In the genomic region with DNA sequence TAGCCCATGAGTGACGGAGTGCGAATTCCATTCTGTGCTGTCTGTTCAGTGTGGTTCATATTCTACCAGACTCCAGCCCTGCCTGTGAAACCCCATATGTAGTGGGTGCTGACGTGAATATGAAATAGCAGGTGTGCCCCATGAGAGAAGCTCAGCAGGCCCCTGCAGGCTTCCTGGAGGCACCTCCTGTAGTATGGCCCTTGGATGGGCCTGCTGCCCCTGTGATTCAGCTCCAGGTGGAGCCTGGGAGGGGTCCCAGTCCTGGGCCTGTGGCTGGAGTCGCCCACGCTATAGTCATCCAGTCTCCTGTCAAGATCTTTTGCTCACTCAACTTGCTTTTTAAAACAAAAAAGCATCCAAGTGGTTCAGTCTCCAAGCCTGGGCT, we compare ENCODE assay signal across 20 cellular contexts.
DNase-seq lines count a peak whose midpoint lies in the region; ATAC-seq and TF ChIP-seq lines count a peak whose summit lies in the region.
"Had no signal": no experiment of that assay in that cellular context is flagged by ENCODE, and none has a peak within 500 bp of the region (broad histone marks: within the 10 kb centered on the region; RNA-seq: fewer than 3 reads in every experiment).

No MANE protein-coding gene starts in this region.

- H3K4me1 Mint-ChIP-seq in endodermal cell (peaks cover 18% of the 10 kb centered on the region), neural progenitor cell (peaks cover 73% of the 10 kb centered on the region)
- H3K4me1 Mint-ChIP-seq in activated T-cell treated with anti-CD3 and anti-CD28 coated beads, Interleukin-2, amount 50 U/mL, for 24 hours (ENCODE audit: low read depth), result no peaks in the 10 kb centered on the region

- H3K27ac ChIP-seq in RWPE2 (ENCODE audit: poor library complexity, severe bottlenecking) (no peak overlapping the region), endodermal cell (ENCODE audit: low read depth, low read length) (peak overlapping the region; percentile 63), neural progenitor cell (no peak overlapping the region), upper lobe of right lung (no peak overlapping the region), right atrium auricular region (no peak overlapping the region)
- H3K27ac ChIP-seq: C4-2B had no signal

- WGBS in endodermal cell (ENCODE audit: insufficient coverage in 1 of 2, insufficient read length in 1 of 2), 2 experiments, result 88 to 100% methylated on average over 5 of the region's 5 CpGs

- no peaks in the 10 kb centered on the region for H3K27me3 Mint-ChIP-seq in endodermal cell (ENCODE audit: insufficient read depth)
- H3K27me3 Mint-ChIP-seq in neural progenitor cell (ENCODE audit: insufficient read depth, low read depth), result peaks cover 8% of the 10 kb centered on the region
- peaks cover 7% of the 10 kb centered on the region for H3K27me3 Mint-ChIP-seq in activated T-cell treated with anti-CD3 and anti-CD28 coated beads, Interleukin-2, amount 50 U/mL, for 24 hours

- peak; percentile 26 for DNase-seq in RWPE2 (ENCODE audit: low spot score)
- DNase-seq in endodermal cell, result no peak
- no peak for DNase-seq in neural progenitor cell (ENCODE audit: low spot score)
- peak; percentile 19 for DNase-seq in upper lobe of right lung
- no peak for DNase-seq in right atrium auricular region (ENCODE audit: low spot score)
- DNase-seq in activated T-cell treated with anti-CD3 and anti-CD28 coated beads, Interleukin-2, amount 50 U/mL, for 24 hours, result no peak
- DNase-seq: ACHN, AML-193, DMS79 treated with DMSO at 0.1 percent for 48 hours, KG1, NCI-H1694 treated with DMSO at 0.1 percent for 48 hours, NCI-H2227 treated with DMSO at 0.1 percent for 48 hours, NCI-H510A treated with DMSO at 0.1 percent for 48 hours, NCI-H774, OCI-M1, SHP77 treated with DMSO at 0.1 percent for 48 hours, SK-N-SH had no signal

- peaks cover 97% of the 10 kb centered on the region for H4K20me1 ChIP-seq in neural progenitor cell (ENCODE audit: low read depth)

- H3K4me1 ChIP-seq in RWPE2 (ENCODE audit: insufficient read depth, poor library complexity, severe bottlenecking) (peaks cover 5% of the 10 kb centered on the region), endodermal cell (ENCODE audit: control insufficient read depth, insufficient read depth, low read length) (no peaks in the 10 kb centered on the region), neural progenitor cell (peaks cover 52% of the 10 kb centered on the region), upper lobe of right lung (no peaks in the 10 kb centered on the region), right atrium auricular region (peaks cover 0 to 11% of the 10 kb centered on the region in 2 donors)

- no peaks in the 10 kb centered on the region for H3K9me3 Mint-ChIP-seq in endodermal cell
- H3K9me3 Mint-ChIP-seq in neural progenitor cell, result no peaks in the 10 kb centered on the region
- no peaks in the 10 kb centered on the region for H3K9me3 Mint-ChIP-seq in activated T-cell treated with anti-CD3 and anti-CD28 coated beads, Interleukin-2, amount 50 U/mL, for 24 hours

- H3K4me2 ChIP-seq in neural progenitor cell, result peak overlapping the region; percentile 43
- H3K4me2 ChIP-seq: SK-N-SH had no signal

- H3K4me3 Mint-ChIP-seq in endodermal cell, result no peak overlapping the region
- no peak overlapping the region for H3K4me3 Mint-ChIP-seq in neural progenitor cell
- no peak overlapping the region for H3K4me3 Mint-ChIP-seq in activated T-cell treated with anti-CD3 and anti-CD28 coated beads, Interleukin-2, amount 50 U/mL, for 24 hours

- TF ChIP-seq CTCF in RWPE2 (IDR thresholded peaks at IDR 0.05; ENCODE audit: poor library complexity, severe bottlenecking) (no peak), endodermal cell (conservative IDR thresholded peaks at IDR 0.05) (no peak), neural progenitor cell (IDR thresholded peaks at IDR 0.05) (no peak), upper lobe of right lung (IDR thresholded peaks at IDR 0.05) (no peak), right atrium auricular region (IDR thresholded peaks at IDR 0.05) (no peak)

- no peak overlapping the region for H2AFZ ChIP-seq in neural progenitor cell (replicated peaks)

- H3K36me3 Mint-ChIP-seq in endodermal cell (ENCODE audit: low read depth), result no peaks in the 10 kb centered on the region
- peaks cover 5% of the 10 kb centered on the region for H3K36me3 Mint-ChIP-seq in neural progenitor cell
- no peaks in the 10 kb centered on the region for H3K36me3 Mint-ChIP-seq in activated T-cell treated with anti-CD3 and anti-CD28 coated beads, Interleukin-2, amount 50 U/mL, for 24 hours (ENCODE audit: low read depth)

- H3K9ac ChIP-seq in endodermal cell (ENCODE audit: extremely low read depth, low read length, poor library complexity, severe bottlenecking) (no peak overlapping the region), neural progenitor cell (no peak overlapping the region)
- H3K9ac ChIP-seq: SK-N-SH had no signal

- H3K36me3 ChIP-seq in RWPE2 (ENCODE audit: low read depth), result no peaks in the 10 kb centered on the region
- H3K36me3 ChIP-seq in endodermal cell (ENCODE audit: control insufficient read depth, insufficient read depth, low read length), result no peaks in the 10 kb centered on the region
- no peaks in the 10 kb centered on the region for H3K36me3 ChIP-seq in neural progenitor cell
- H3K36me3 ChIP-seq in upper lobe of right lung, result no peaks in the 10 kb centered on the region
- no peaks in the 10 kb centered on the region for H3K36me3 ChIP-seq in right atrium auricular region

- H3K9me3 ChIP-seq in RWPE2 (ENCODE audit: severe bottlenecking), result no peaks in the 10 kb centered on the region
- no peaks in the 10 kb centered on the region for H3K9me3 ChIP-seq in endodermal cell (ENCODE audit: control insufficient read depth, low read length)
- no peaks in the 10 kb centered on the region for H3K9me3 ChIP-seq in neural progenitor cell (ENCODE audit: low read depth)
- H3K9me3 ChIP-seq in upper lobe of right lung, result no peaks in the 10 kb centered on the region
- no peaks in the 10 kb centered on the region for H3K9me3 ChIP-seq in right atrium auricular region
- H3K9me3 ChIP-seq: SK-N-SH had no signal

- ATAC-seq in RWPE2 (ENCODE audit: low read depth), result no peak
- ATAC-seq in upper lobe of right lung, result no peak
- no peak for ATAC-seq in GM21367 (IDR thresholded peaks at IDR 0.05; ENCODE audit: unreplicated experiment)
- ATAC-seq: HepG2 had no signal

- H3K27ac Mint-ChIP-seq in endodermal cell (no peak overlapping the region), neural progenitor cell (no peak overlapping the region)
- no peak overlapping the region for H3K27ac Mint-ChIP-seq in activated T-cell treated with anti-CD3 and anti-CD28 coated beads, Interleukin-2, amount 50 U/mL, for 24 hours

- H3K4me3 ChIP-seq in RWPE2 (ENCODE audit: severe bottlenecking) (no peak overlapping the region), endodermal cell (ENCODE audit: low read length) (no peak overlapping the region), neural progenitor cell (no peak overlapping the region), upper lobe of right lung (no peak overlapping the region), right atrium auricular region (no peak overlapping the region)

- peaks cover 77% of the 10 kb centered on the region for H3K79me2 ChIP-seq in neural progenitor cell (ENCODE audit: low read depth)

- intact Hi-C loops in upper lobe of right lung (cut with DNase I), result no loop called here

- peaks cover 26% of the 10 kb centered on the region for H3F3A ChIP-seq in neural progenitor cell (ENCODE audit: low read depth)

- H3K27me3 ChIP-seq in RWPE2 (ENCODE audit: insufficient read depth, poor library complexity, severe bottlenecking), result no peaks in the 10 kb centered on the region
- no peaks in the 10 kb centered on the region for H3K27me3 ChIP-seq in endodermal cell (ENCODE audit: control insufficient read depth, insufficient read depth, low read length, poor library complexity, severe bottlenecking)
- H3K27me3 ChIP-seq in neural progenitor cell, result no peaks in the 10 kb centered on the region
- H3K27me3 ChIP-seq in upper lobe of right lung, result peaks cover 7% of the 10 kb centered on the region
- no peaks in the 10 kb centered on the region for H3K27me3 ChIP-seq in right atrium auricular region

Comparison
In these comparisons a context has a peak if more than half of its experiments do, and no peak if none do; other contexts are left out.
1. DNase-seq: peak in RWPE2 (single experiment) and upper lobe of right lung (single experiment); none in endodermal cell (single experiment), neural progenitor cell (single experiment), right atrium auricular region (single experiment) and activated T-cell treated with anti-CD3 and anti-CD28 coated beads, Interleukin-2, amount 50 U/mL, for 24 hours (single experiment).